20 cellular contexts compared by ENCODE assay signal in genomic region chrX:153357877-153358276, GRCh38. TPM values are rescaled to one million over a fixed set of nuclear protein-coding genes. Genes with fewer than 3 reads are reported as not detected.
DNase-seq lines count a peak whose midpoint lies in the region; ATAC-seq, FAIRE-seq and TF ChIP-seq lines count a peak whose summit lies in the region.
"Had no signal": no experiment of that assay in that cellular context is flagged by ENCODE, and none has a peak within 500 bp of the region (broad histone marks: within the 10 kb centered on the region; RNA-seq: fewer than 3 reads in every experiment).

No MANE protein-coding gene starts in this region.

- H3K27me3 ChIP-seq in liver (ENCODE audit: control insufficient read depth in 4 of 4, insufficient read depth in 4 of 4, low read length in 3 of 4) = no peaks in the 10 kb centered on the region
- no peaks in the 10 kb centered on the region for H3K27me3 ChIP-seq in right lobe of liver
- no peaks in the 10 kb centered on the region for H3K27me3 ChIP-seq in K562 (ENCODE audit: control insufficient read depth in 2 of 2, insufficient read depth in 2 of 2, low read length in 2 of 2)
- no peaks in the 10 kb centered on the region for H3K27me3 ChIP-seq in thyroid gland
- H3K27me3 ChIP-seq in ovary = no peaks in the 10 kb centered on the region
- no peaks in the 10 kb centered on the region for H3K27me3 ChIP-seq in GM23248 (replicated peaks; ENCODE audit: insufficient read depth)

- H3K9me3 ChIP-seq in liver (ENCODE audit: control insufficient read depth in 4 of 4, low read length in 3 of 4) (no peaks in the 10 kb centered on the region), right lobe of liver (no peaks in the 10 kb centered on the region), K562 (replicated peaks; ENCODE audit: control insufficient read depth, insufficient read depth, low read depth, low read length) (no peaks in the 10 kb centered on the region), thyroid gland (no peaks in the 10 kb centered on the region), ovary (peaks cover 0 to 4% of the 10 kb centered on the region in 2 donors), GM23248 (ENCODE audit: low read depth) (no peaks in the 10 kb centered on the region)
- H3K9me3 ChIP-seq: HAP-1 had no signal

- H3K9me2 ChIP-seq in GM23248 (ENCODE audit: insufficient read depth) = no peaks in the 10 kb centered on the region

- no peak for ATAC-seq in right lobe of liver
- ATAC-seq in K562 = no peak
- peak; percentile 40 for ATAC-seq in left lobe of liver
- ATAC-seq: GM23338 had no signal

- H3K4me3 ChIP-seq in liver (ENCODE audit: low read depth in 1 of 3, low read length in 3 of 3) = no peak overlapping the region
- H3K4me3 ChIP-seq in right lobe of liver = no peak overlapping the region
- no peak overlapping the region for H3K4me3 ChIP-seq in K562
- H3K4me3 ChIP-seq in thyroid gland (replicated peaks in 1 of 3) = no peak overlapping the region
- no peak overlapping the region for H3K4me3 ChIP-seq in ovary
- no peak overlapping the region for H3K4me3 ChIP-seq in GM23248
- H3K4me3 ChIP-seq: GM23338, HAP-1 had no signal

- no TSS peak for BruUV-seq in K562 (replicated peaks; lab: Mats Ljungman, UMichigan)

- no peak for FAIRE-seq in K562 (lab: Jason Lieb, UNC)
- FAIRE-seq: G401.6, GM12892 had no signal

- H3F3A ChIP-seq in GM23248 (ENCODE audit: insufficient read depth) = no peaks in the 10 kb centered on the region

- POLR2A ChIA-PET in K562 (lab: Yijun Ruan, JAX) = no interaction called here

- TF ChIP-seq RAD21 in liver (IDR thresholded peaks at IDR 0.05) = no peak
- TF ChIP-seq RAD21 in K562 (CRISPR knock-in tag; conservative IDR thresholded peaks at IDR 0.05 in 1 of 2, IDR thresholded peaks at IDR 0.05 in 1 of 2) = no peak

- H3K4me1 ChIP-seq in liver (ENCODE audit: control insufficient read depth in 4 of 4, insufficient read depth in 4 of 4, low read length in 3 of 4) (peaks cover 0 to 5% (median under 1%) of the 10 kb centered on the region in 4 donors), right lobe of liver (no peaks in the 10 kb centered on the region), K562 (replicated peaks in 1 of 2; ENCODE audit: control insufficient read depth in 2 of 2, insufficient read depth in 2 of 2, low read length in 2 of 2) (peaks cover 0 to 3% of the 10 kb centered on the region in 2 experiments; a peak in 1 of 5 replicates), thyroid gland (peaks cover 7 to 8% of the 10 kb centered on the region in 2 donors), ovary (ENCODE audit: insufficient read depth) (peaks cover 4% of the 10 kb centered on the region), GM23248 (ENCODE audit: insufficient read depth) (no peaks in the 10 kb centered on the region)
- H3K4me1 ChIP-seq: HAP-1 had no signal

- H3K9ac ChIP-seq in liver (ENCODE audit: low read depth in 1 of 2, low read length in 2 of 2) = no peak overlapping the region
- no peak overlapping the region for H3K9ac ChIP-seq in K562 (ENCODE audit: insufficient read depth in 1 of 2, low read depth in 2 of 2, low read length in 2 of 2)
- H3K9ac ChIP-seq in GM23248 = no peak overlapping the region

- H2AFZ ChIP-seq in K562 (ENCODE audit: low read depth, low read length) (no peak overlapping the region), GM23248 (no peak overlapping the region)
- H2AFZ ChIP-seq: GM23338 had no signal

- CTCF ChIA-PET in K562 (lab: Yijun Ruan, JAX; ENCODE audit: low intra/inter-chr PET ratio) = no interaction called here

- DNase-seq in right lobe of liver (no peak), K562 (ENCODE audit: extremely low read depth in 1 of 4, low spot score in 3 of 4) (no peak), left lobe of liver (ENCODE audit: low spot score) (no peak), thyroid gland (no peak), ovary (no peak), GM23248 (no peak)
- DNase-seq: 8988T; C1 segment of cervical spinal cord; CD4-positive, alpha-beta memory T cell; COR-L47; DMS153; DND-41 had no signal

- H3K4me2 ChIP-seq in K562 (ENCODE audit: insufficient read depth, low read length) (no peak overlapping the region), GM23248 (ENCODE audit: unreplicated experiment) (no peak overlapping the region)
- H3K4me2 ChIP-seq: GM23338 had no signal

- H3K79me2 ChIP-seq in K562 (ENCODE audit: control insufficient read depth, insufficient read depth, low read length) (no peaks in the 10 kb centered on the region), GM23248 (ENCODE audit: insufficient read depth) (no peaks in the 10 kb centered on the region)

- H3K27ac ChIP-seq in liver (ENCODE audit: low read depth in 1 of 2, low read length in 2 of 2) = no peak overlapping the region
- no peak overlapping the region for H3K27ac ChIP-seq in right lobe of liver
- H3K27ac ChIP-seq in K562 (ENCODE audit: extremely low read depth, low read depth, low read length) = no peak overlapping the region
- H3K27ac ChIP-seq in thyroid gland = no peak overlapping the region
- no peak overlapping the region for H3K27ac ChIP-seq in ovary
- H3K27ac ChIP-seq in GM23248 = no peak overlapping the region

- TF ChIP-seq POLR2A in right lobe of liver (IDR thresholded peaks at IDR 0.05) (no peak), K562 (conservative IDR thresholded peaks at IDR 0.05) (no peak), thyroid gland (IDR thresholded peaks at IDR 0.05) (no peak), ovary (IDR thresholded peaks at IDR 0.05) (no peak)

- no peaks in the 10 kb centered on the region for H3K36me3 ChIP-seq in liver (ENCODE audit: control insufficient read depth in 4 of 4, insufficient read depth in 3 of 4, low read depth in 1 of 4, low read length in 3 of 4)
- no peaks in the 10 kb centered on the region for H3K36me3 ChIP-seq in right lobe of liver
- no peaks in the 10 kb centered on the region for H3K36me3 ChIP-seq in K562 (ENCODE audit: control insufficient read depth, insufficient read depth, low read length)
- H3K36me3 ChIP-seq in thyroid gland = no peaks in the 10 kb centered on the region
- H3K36me3 ChIP-seq in ovary = no peaks in the 10 kb centered on the region
- H3K36me3 ChIP-seq in GM23248 (ENCODE audit: low read depth) = no peaks in the 10 kb centered on the region
- H3K36me3 ChIP-seq: HAP-1 had no signal

- in situ Hi-C loops in K562 (cut with MboI) = no loop called here
- in situ Hi-C loops in GM23248 (cut with MboI) = no loop called here

- 78% methylated on average over 1 of the region's 1 CpG for WGBS in liver
- 20% methylated on average over 1 of the region's 1 CpG for WGBS in right lobe of liver (ENCODE audit: insufficient coverage, low coverage, low lambda C conversion rate, missing lambda C conversion rate)
- 22% methylated on average over 1 of the region's 1 CpG for WGBS in K562 (ENCODE audit: insufficient coverage, low coverage, missing lambda C conversion rate)
- WGBS in thyroid gland, 2 donors = no CpG with 5 or more reads among the region's 1 CpG
- WGBS in ovary, 3 donors = 79 to 92% (median 85%) methylated on average over 1 of the region's 1 CpG
- WGBS in GM23248 (ENCODE audit: low coverage in 1 of 2, low lambda C conversion rate in 2 of 2, missing lambda C conversion rate in 2 of 2), 2 experiments = 62 to 71% methylated on average over 1 of the region's 1 CpG

- H4K20me1 ChIP-seq in K562 (replicated peaks; ENCODE audit: control insufficient read depth, insufficient read depth, low read length) (no peaks in the 10 kb centered on the region), GM23248 (ENCODE audit: insufficient read depth) (no peaks in the 10 kb centered on the region)

- TF ChIP-seq CTCF in liver (IDR thresholded peaks at IDR 0.05; ENCODE audit: low read depth, low read length, missing input control) = no peak
- no peak for TF ChIP-seq CTCF in right lobe of liver (IDR thresholded peaks at IDR 0.05)
- TF ChIP-seq CTCF in K562 (IDR thresholded peaks at IDR 0.05 in 2 of 3, conservative IDR thresholded peaks at IDR 0.05 in 1 of 3; ENCODE audit: insufficient read depth in 2 of 3, low read depth in 1 of 3, low read length in 3 of 3) = no peak
- TF ChIP-seq CTCF in thyroid gland (IDR thresholded peaks at IDR 0.05) = no peak
- TF ChIP-seq CTCF in ovary (IDR thresholded peaks at IDR 0.05) = no peak

- no peak for TF ChIP-seq EP300 in K562 (IDR thresholded peaks at IDR 0.05; ENCODE audit: low read length)
- TF ChIP-seq EP300 in ovary (IDR thresholded peaks at IDR 0.05) = no peak

- no peaks in the 10 kb centered on the region for H3K9me1 ChIP-seq in K562 (ENCODE audit: control insufficient read depth, insufficient read depth, low read length)

- intact Hi-C loops in right lobe of liver (cut with DNase I) = no loop called here
- intact Hi-C loops in K562 (cut with micrococcal nuclease) = no loop called here
- intact Hi-C loops in thyroid gland (cut with DNase I) = no loop called here
- intact Hi-C loops in ovary (cut with DNase I) = no loop called here

RNA-seq across cellular contexts. Expression of gene ZNF275, which starts 23.9 kb away (rescaled TPM):
- total RNA-seq in liver (10 to 100 TPM in 1 of 2 donors, 1 to 10 TPM in 1; 9.9 to 13.9 TPM), right lobe of liver (10 to 100 TPM in 3 of 6 experiments, 1 to 10 TPM in 3; 8.1 to 12.0 (median 10.3) TPM), K562 (2014; rRNA removed) (7.8 and 10.0 TPM in 2 replicates), K562 (2014; rRNA removed; fragmentation: Illumina TruSeq; extraction: Trizol) (8.7 and 9.1 TPM in 2 replicates), K562 (2015; rRNA removed; fragmentation: Illumina TruSeq; extraction: Trizol) (12.3 and 12.5 TPM in 2 replicates), K562 (2021) (16.9 and 19.1 TPM in 2 replicates), left lobe of liver (11.2 TPM), thyroid gland (10 to 100 TPM in 3 of 4 donors, 1 to 10 TPM in 1; 8.2 to 16.4 (median 12.1) TPM), ovary (10 to 100 TPM; 27.5 to 75.9 (median 50.1) TPM)
- polyA plus RNA-seq in liver (1 to 10 TPM; 6.2 to 7.3 TPM), K562 (2011; rRNA removed) (15.3 and 16.9 TPM in 2 replicates), K562 (2014; fragmentation: Illumina TruSeq; extraction: Trizol) (15.0 and 17.4 TPM in 2 replicates), K562 (2014; fragmentation: Nextera tagmentation; extraction: Ambion mirVana) (1 to 10 TPM; 2.1 to 3.1 TPM), K562 (2014; rRNA removed) (12.0 and 13.6 TPM in 2 replicates), ovary (10 to 100 TPM; 42.7 to 49.6 TPM), GM23248 (2016; fragmentation: Nextera tagmentation; extraction: Ambion mirVana) (6.3 and 6.5 TPM in 2 replicates)
- 32.0 and 37.4 TPM in 2 replicates for total RNA-seq in K562 (2011; cell fraction: chromatin; rRNA removed; ENCODE audit: low replicate concordance)
- total RNA-seq in K562 (2011; cell fraction: nucleolus; rRNA removed) = 18.6 and 21.2 TPM in 2 replicates
- total RNA-seq in K562 (2011; cell fraction: nucleoplasm; rRNA removed) = 29.5 and 33.1 TPM in 2 replicates
- 14.6 and 17.9 TPM in 2 replicates for polyA plus RNA-seq in K562 (2011; cell fraction: cytosol; rRNA removed)
- 25.4 and 33.4 TPM in 2 replicates for polyA plus RNA-seq in K562 (2011; cell fraction: nucleus; rRNA removed)
- polyA plus RNA-seq in K562 (2012) = 12.2 and 20.2 TPM in 2 replicates
- 22.3 and 27.7 TPM in 2 replicates for polyA minus RNA-seq in K562 (2011; rRNA and poly(A)+ RNA removed)
- 11.3 and 14.6 TPM in 2 replicates for polyA minus RNA-seq in K562 (2011; cell fraction: cytosol; rRNA and poly(A)+ RNA removed)
- polyA minus RNA-seq in K562 (2011; cell fraction: nucleus; rRNA and poly(A)+ RNA removed) = 9.7 and 13.0 TPM in 2 replicates
- total RNA-seq in GM23248 (2014; rRNA removed; shearing (Covaris generic)) = 11.5 and 12.0 TPM in 2 replicates

RNA-seq across cellular contexts. Expression of gene PNMA6F, which starts 36.3 kb away (rescaled TPM):
- total RNA-seq in liver (not detected), right lobe of liver (not detected), K562 (2014; rRNA removed) (not detected in 2 replicates), K562 (2014; rRNA removed; fragmentation: Illumina TruSeq; extraction: Trizol) (not detected in 2 replicates), K562 (2015; rRNA removed; fragmentation: Illumina TruSeq; extraction: Trizol) (not detected in 2 replicates), K562 (2021) (not detected in 2 replicates), left lobe of liver (not detected), thyroid gland (not detected), ovary (not detected)
- polyA plus RNA-seq in liver (not detected), K562 (2011; rRNA removed) (not detected in 2 replicates), K562 (2014; fragmentation: Illumina TruSeq; extraction: Trizol) (not detected in 2 replicates), K562 (2014; fragmentation: Nextera tagmentation; extraction: Ambion mirVana) (not detected), K562 (2014; rRNA removed) (not detected in 2 replicates), ovary (under 1 TPM in 1 of 2 donors, not detected in 1; 0.04 TPM), GM23248 (2016; fragmentation: Nextera tagmentation; extraction: Ambion mirVana) (not detected in 2 replicates)
- total RNA-seq in K562 (2011; cell fraction: chromatin; rRNA removed; ENCODE audit: low replicate concordance) = not detected in 2 replicates
- not detected in 2 replicates for total RNA-seq in K562 (2011; cell fraction: nucleolus; rRNA removed)
- not detected in 2 replicates for total RNA-seq in K562 (2011; cell fraction: nucleoplasm; rRNA removed)
- polyA plus RNA-seq in K562 (2011; cell fraction: cytosol; rRNA removed) = not detected in 2 replicates
- not detected in 2 replicates for polyA plus RNA-seq in K562 (2011; cell fraction: nucleus; rRNA removed)
- not detected in 2 replicates for polyA plus RNA-seq in K562 (2012)
- not detected in 2 replicates for polyA minus RNA-seq in K562 (2011; rRNA and poly(A)+ RNA removed)
- not detected in 2 replicates for polyA minus RNA-seq in K562 (2011; cell fraction: cytosol; rRNA and poly(A)+ RNA removed)
- polyA minus RNA-seq in K562 (2011; cell fraction: nucleus; rRNA and poly(A)+ RNA removed) = not detected in 2 replicates
- total RNA-seq in GM23248 (2014; rRNA removed; shearing (Covaris generic)) = not detected in 2 replicates
- total RNA-seq: A673; CD4-positive, alpha-beta memory T cell; H4 had no signal
- polyA plus RNA-seq: BJ; CD4-positive, alpha-beta memory T cell had no signal

RNA-seq across cellular contexts. Expression of gene PNMA6E, which starts 43.3 kb away (rescaled TPM):
- total RNA-seq in liver (not detected), right lobe of liver (not detected), K562 (2014; rRNA removed) (not detected in 2 replicates), K562 (2014; rRNA removed; fragmentation: Illumina TruSeq; extraction: Trizol) (not detected in 2 replicates), K562 (2015; rRNA removed; fragmentation: Illumina TruSeq; extraction: Trizol) (not detected in 2 replicates), K562 (2021) (not detected in 2 replicates), left lobe of liver (not detected), thyroid gland (not detected), ovary (1 to 10 TPM in 5 of 7 donors, under 1 TPM in 2; 0.24 to 3.5 (median 2.5) TPM)
- polyA plus RNA-seq in liver (not detected), K562 (2011; rRNA removed) (not detected in 2 replicates), K562 (2014; fragmentation: Illumina TruSeq; extraction: Trizol) (not detected in 2 replicates), K562 (2014; fragmentation: Nextera tagmentation; extraction: Ambion mirVana) (not detected), K562 (2014; rRNA removed) (0.03 TPM in 1 of 2 replicates, not detected in the other), ovary (1 to 10 TPM in 1 of 2 donors, under 1 TPM in 1; 0.10 to 3.5 TPM), GM23248 (2016; fragmentation: Nextera tagmentation; extraction: Ambion mirVana) (not detected in 2 replicates)
- total RNA-seq in K562 (2011; cell fraction: chromatin; rRNA removed; ENCODE audit: low replicate concordance) = not detected in 2 replicates
- not detected in 2 replicates for total RNA-seq in K562 (2011; cell fraction: nucleolus; rRNA removed)
- not detected in 2 replicates for total RNA-seq in K562 (2011; cell fraction: nucleoplasm; rRNA removed)
- not detected in 2 replicates for polyA plus RNA-seq in K562 (2011; cell fraction: cytosol; rRNA removed)
- polyA plus RNA-seq in K562 (2011; cell fraction: nucleus; rRNA removed) = not detected in 2 replicates
- not detected in 2 replicates for polyA plus RNA-seq in K562 (2012)
- polyA minus RNA-seq in K562 (2011; rRNA and poly(A)+ RNA removed) = not detected in 2 replicates
- polyA minus RNA-seq in K562 (2011; cell fraction: cytosol; rRNA and poly(A)+ RNA removed) = not detected in 2 replicates
- polyA minus RNA-seq in K562 (2011; cell fraction: nucleus; rRNA and poly(A)+ RNA removed) = not detected in 2 replicates
- total RNA-seq in GM23248 (2014; rRNA removed; shearing (Covaris generic)) = not detected in 2 replicates
- total RNA-seq: A673; CD4-positive, alpha-beta memory T cell; GM23338; H4 had no signal
- polyA plus RNA-seq: BJ; CD4-positive, alpha-beta memory T cell; GM23338 had no signal

RNA-seq across cellular contexts. Expression of gene ZFP92, which starts 53.4 kb away (rescaled TPM):
- total RNA-seq in liver (1 to 10 TPM in 1 of 2 donors, under 1 TPM in 1; 0.56 to 1.3 TPM), right lobe of liver (1 to 10 TPM in 1 of 6 experiments, under 1 TPM in 5; 0.31 to 1.4 (median 0.41) TPM), K562 (2014; rRNA removed) (2.0 and 2.9 TPM in 2 replicates), K562 (2014; rRNA removed; fragmentation: Illumina TruSeq; extraction: Trizol) (1.5 and 1.8 TPM in 2 replicates), K562 (2015; rRNA removed; fragmentation: Illumina TruSeq; extraction: Trizol) (2.6 and 2.7 TPM in 2 replicates), K562 (2021) (3.3 and 3.5 TPM in 2 replicates), left lobe of liver (0.45 TPM), thyroid gland (1 to 10 TPM; 1.1 to 1.8 (median 1.4) TPM), ovary (1 to 10 TPM; 3.6 to 9.4 (median 4.0) TPM)
- polyA plus RNA-seq in liver (under 1 TPM; 0.24 to 0.31 TPM), K562 (2011; rRNA removed) (0.98 and 1.2 TPM in 2 replicates), K562 (2014; fragmentation: Illumina TruSeq; extraction: Trizol) (2.1 and 2.4 TPM in 2 replicates), K562 (2014; fragmentation: Nextera tagmentation; extraction: Ambion mirVana) (under 1 TPM; 0.32 to 0.34 TPM), K562 (2014; rRNA removed) (1.3 and 1.9 TPM in 2 replicates), ovary (1 to 10 TPM; 2.7 to 3.9 TPM), GM23248 (2016; fragmentation: Nextera tagmentation; extraction: Ambion mirVana) (not detected in 2 replicates)
- total RNA-seq in K562 (2011; cell fraction: chromatin; rRNA removed; ENCODE audit: low replicate concordance) = 3.0 and 4.1 TPM in 2 replicates
- 2.5 and 2.8 TPM in 2 replicates for total RNA-seq in K562 (2011; cell fraction: nucleolus; rRNA removed)
- 2.9 and 3.5 TPM in 2 replicates for total RNA-seq in K562 (2011; cell fraction: nucleoplasm; rRNA removed)
- 1.0 and 1.2 TPM in 2 replicates for polyA plus RNA-seq in K562 (2011; cell fraction: cytosol; rRNA removed)
- polyA plus RNA-seq in K562 (2011; cell fraction: nucleus; rRNA removed) = 2.0 and 3.1 TPM in 2 replicates
- polyA plus RNA-seq in K562 (2012) = 2.7 and 3.3 TPM in 2 replicates
- 1.4 TPM in 2 replicates for polyA minus RNA-seq in K562 (2011; rRNA and poly(A)+ RNA removed)
- 1.5 and 1.6 TPM in 2 replicates for polyA minus RNA-seq in K562 (2011; cell fraction: cytosol; rRNA and poly(A)+ RNA removed)
- polyA minus RNA-seq in K562 (2011; cell fraction: nucleus; rRNA and poly(A)+ RNA removed) = 0.94 and 1.7 TPM in 2 replicates
- 0.11 TPM in 1 of 2 replicates, not detected in the other for total RNA-seq in GM23248 (2014; rRNA removed; shearing (Covaris generic))
- total RNA-seq: H4 had no signal
